Comparison of ENCODE assay signal across 8 cellular contexts in the genomic region with DNA sequence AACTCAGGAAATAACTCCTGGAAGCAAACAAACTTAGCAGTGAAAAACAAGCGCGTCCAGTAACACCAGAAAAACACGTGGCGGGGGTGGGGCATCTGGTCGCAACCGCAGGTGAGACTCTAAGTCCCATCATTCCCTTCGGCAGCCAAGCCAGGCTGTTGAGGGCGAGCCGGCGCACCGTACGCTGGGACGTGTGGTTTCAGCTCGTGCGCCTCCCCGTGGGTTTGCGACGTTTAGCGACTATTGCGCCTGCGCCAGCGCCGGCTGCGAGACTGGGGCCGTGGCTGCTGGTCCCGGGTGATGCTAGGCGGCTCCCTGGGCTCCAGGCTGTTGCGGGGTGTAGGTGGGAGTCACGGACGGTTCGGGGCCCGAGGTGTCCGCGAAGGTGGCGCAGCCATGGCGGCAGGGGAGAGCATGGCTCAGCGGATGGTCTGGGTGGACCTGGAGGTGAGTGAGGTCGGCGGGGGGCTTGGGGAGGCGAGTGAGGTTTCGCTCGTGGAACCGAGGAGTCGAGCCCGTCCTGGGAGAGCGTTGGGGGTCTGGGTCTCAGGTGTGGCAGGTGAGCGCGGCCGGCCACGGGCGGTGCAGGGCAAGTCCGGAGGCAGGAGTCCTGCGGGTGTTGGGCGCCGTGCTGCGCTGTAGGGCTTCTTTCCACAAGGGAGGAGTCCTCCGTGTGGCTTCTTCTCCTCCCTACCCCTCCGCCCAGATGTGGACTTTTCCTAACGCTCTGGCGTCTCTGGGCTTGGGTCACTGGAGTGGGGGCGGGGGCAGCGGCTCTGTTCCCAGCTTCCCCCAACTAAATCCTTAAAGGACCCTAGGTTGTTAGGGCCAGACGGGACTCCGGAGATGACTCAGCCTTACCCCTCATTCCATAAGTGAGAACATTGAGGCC. TPM values are rescaled to one million over a fixed set of nuclear protein-coding genes. Genes with fewer than 3 reads are reported as not detected.
DNase-seq lines count a peak whose midpoint lies in the region; ATAC-seq and TF ChIP-seq lines count a peak whose summit lies in the region.

REXO2 (plus strand) TSS at position 239 of the 892 bp plus-strand sequence; CDS start at position 301, 62 bp downstream.

- H3K27ac ChIP-seq in DND-41 (ENCODE audit: low read length) (peak within 1 kb of the TSS; percentile 75), KMS-11 (peak within 1 kb of the TSS; percentile 25; the same call in 1 of the 2 replicates), Peyer's patch (peak within 1 kb of the TSS; percentile 64 to 91 (median 80)), muscle layer of duodenum (ENCODE audit: low read length) (peak within 1 kb of the TSS; percentile 80)

- H3K4me3 ChIP-seq in DND-41 (ENCODE audit: low read depth in 1 of 2, low read length in 2 of 2) (peak within 1 kb of the TSS; percentile 70 to 96), KMS-11 (IDR thresholded peaks at IDR 0.05; ENCODE audit: insufficient read depth, low read depth, low read length) (no peak within 1 kb of the TSS), Peyer's patch (peak within 1 kb of the TSS; percentile 56 to 98 (median 78)), muscle layer of duodenum (ENCODE audit: low read depth in 1 of 2, low read length in 2 of 2) (peak within 1 kb of the TSS; percentile 74 to 95)

- H3K9ac ChIP-seq in DND-41 (ENCODE audit: low read depth, low read length) (peak within 1 kb of the TSS; percentile 74), KMS-11 (peak within 1 kb of the TSS; percentile 73)

- peak in 1 of 2 donors; percentile 56 for TF ChIP-seq POLR2A in Peyer's patch (IDR thresholded peaks at IDR 0.05)

- peak; percentile 98 for ATAC-seq in DND-41 (ENCODE audit: insufficient read depth, low read depth)
- peak; percentile 100 for ATAC-seq in GM21737 (IDR thresholded peaks at IDR 0.05; ENCODE audit: unreplicated experiment)
- peak; percentile 99 for ATAC-seq in esophagus mucosa

- H2AFZ ChIP-seq in DND-41 (ENCODE audit: low read depth, low read length) (peak within 1 kb of the TSS; percentile 97), KMS-11 (ENCODE audit: low read depth) (peak within 1 kb of the TSS; percentile 71)

- H3K9me3 ChIP-seq in DND-41 (ENCODE audit: insufficient read depth, low read length, severe bottlenecking) = no peaks in the 10 kb centered on the region
- H3K9me3 ChIP-seq in Peyer's patch = no peaks in the 10 kb centered on the region
- H3K9me3 ChIP-seq in muscle layer of duodenum (ENCODE audit: control insufficient read depth in 1 of 2, low read length in 2 of 2) = no peaks in the 10 kb centered on the region

- TF ChIP-seq CTCF in DND-41 (IDR thresholded peaks at IDR 0.05; ENCODE audit: borderline replicate concordance, extremely low read depth, low read length, poor library complexity, severe bottlenecking) = peak; percentile 39
- no peak for TF ChIP-seq CTCF in KMS-11 (conservative IDR thresholded peaks at IDR 0.05; ENCODE audit: low read depth, low read length)
- TF ChIP-seq CTCF in Peyer's patch (IDR thresholded peaks at IDR 0.05) = peak in 5 of 6 experiments; percentile 8 to 50 (median 27)

- DNase-seq in DND-41 (peak; percentile 95), Peyer's patch (peak; percentile 96 to 98 (median 96))
- DNase-seq in activated T-cell treated with anti-CD3 and anti-CD28 coated beads, Interleukin-2, amount 50 U/mL, for 48 hours = peak; percentile 94
- peak; percentile 91 to 94 for DNase-seq in stimulated activated CD8-positive, alpha-beta memory T cell treated with anti-CD3 and anti-CD28 coated beads, Interleukin-7, amount 100 ng/mL, for 4 hours (ENCODE audit: low read depth in 2 of 2)

- H3K4me1 ChIP-seq in DND-41 (ENCODE audit: insufficient read depth, low read length) = peaks cover 37% of the 10 kb centered on the region
- peaks cover 27% of the 10 kb centered on the region for H3K4me1 ChIP-seq in KMS-11 (ENCODE audit: low read depth, poor library complexity, severe bottlenecking)
- peaks cover 0 to 8% (median 0%) of the 10 kb centered on the region in 4 donors for H3K4me1 ChIP-seq in Peyer's patch
- peaks cover 0 to 16% of the 10 kb centered on the region in 2 donors for H3K4me1 ChIP-seq in muscle layer of duodenum (ENCODE audit: control insufficient read depth in 1 of 2, insufficient read depth in 2 of 2, low read length in 2 of 2)

- peaks cover 50% of the 10 kb centered on the region for H3K79me2 ChIP-seq in DND-41 (ENCODE audit: insufficient read depth, low read length)
- peaks cover 30% of the 10 kb centered on the region; the same call in 1 of the 2 replicates for H3K79me2 ChIP-seq in KMS-11 (ENCODE audit: insufficient read depth, low read depth)

- H4K20me1 ChIP-seq in DND-41 (ENCODE audit: insufficient read depth, low read length) (no peaks in the 10 kb centered on the region), KMS-11 (ENCODE audit: insufficient read depth) (no peaks in the 10 kb centered on the region)

- H3K27me3 ChIP-seq in DND-41 (ENCODE audit: insufficient read depth, low read length, poor library complexity) (no peaks in the 10 kb centered on the region), KMS-11 (ENCODE audit: insufficient read depth, low read depth) (no peaks in the 10 kb centered on the region), Peyer's patch (no peaks in the 10 kb centered on the region), muscle layer of duodenum (ENCODE audit: low read depth, low read length) (no peaks in the 10 kb centered on the region)

- H3K36me3 ChIP-seq in DND-41 (ENCODE audit: insufficient read depth, low read length) (peaks cover 11% of the 10 kb centered on the region), KMS-11 (ENCODE audit: insufficient read depth) (no peaks in the 10 kb centered on the region), Peyer's patch (peaks cover 0 to 3% (median 0%) of the 10 kb centered on the region in 3 donors), muscle layer of duodenum (ENCODE audit: control insufficient read depth in 1 of 2, insufficient read depth in 2 of 2, low read length in 2 of 2) (peaks cover 9% of the 10 kb centered on the region in 2 donors)

- peak within 1 kb of the TSS; percentile 74 for H3K4me2 ChIP-seq in DND-41 (ENCODE audit: insufficient read depth, low read length)
- H3K4me2 ChIP-seq in KMS-11 = peak within 1 kb of the TSS; percentile 77

RNA-seq across cellular contexts. Expression of gene REXO2, which starts in this region (rescaled TPM):
- total RNA-seq in Peyer's patch (100 to 1,000 TPM in 1 of 4 donors, 10 to 100 TPM in 3; 24.5 to 150 (median 50.8) TPM), esophagus mucosa (71.5 TPM)

Comparison
In these comparisons a context has a peak if more than half of its experiments do, and no peak if none do; other contexts are left out.
1. H3K27ac ChIP-seq: peak in every context shown above with its lines; median percentile 80 in Peyer's patch; 80 in muscle layer of duodenum; 75 in DND-41; 25 in KMS-11.